ENCODE assay signal across 7 cellular contexts in the genomic region with DNA sequence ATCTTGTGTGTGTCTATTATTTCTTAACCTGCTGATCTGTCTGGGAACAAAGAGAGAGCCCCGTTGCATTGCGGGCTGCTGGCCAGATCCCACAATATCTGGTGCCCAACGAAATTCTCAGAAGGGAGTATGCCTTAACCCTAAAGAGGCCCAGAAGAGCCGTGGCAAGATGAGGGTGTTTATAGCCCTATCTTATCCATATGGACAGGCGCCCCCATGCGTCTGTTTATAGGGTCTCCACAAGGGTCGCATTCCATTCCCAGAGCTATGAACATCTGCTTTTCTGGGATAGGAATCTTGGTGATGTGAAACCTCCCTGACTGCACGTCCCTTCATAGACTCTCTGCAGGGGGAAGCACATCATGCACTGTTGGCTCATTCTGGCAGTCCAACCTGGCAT.
DNase-seq lines count a peak whose midpoint lies in the region; ATAC-seq and TF ChIP-seq lines count a peak whose summit lies in the region.
"Not testable (repeated sequence)": the region's sequence is repeated elsewhere in the genome, so short reads cannot be mapped to it uniquely, and the experiment has no call there.

No MANE protein-coding gene starts in this region.

- CTCF ChIA-PET in activated CD4-positive, alpha-beta T cell treated with anti-CD3 and anti-CD28 coated beads, Interleukin-2, amount 10 ng/mL, durations not matched to agents 7 days and 5 days (lab: Charles Lee), result not testable (repeated sequence)

- H3K36me3 Mint-ChIP-seq in activated CD4-positive, alpha-beta T cell treated with anti-CD3 and anti-CD28 coated beads, Interleukin-2, amount 10 ng/mL, durations not matched to agents 7 days and 5 days (ENCODE audit: low read depth); mesothelial cell of epicardium: not testable (repeated sequence)

- H3K27ac Mint-ChIP-seq in activated CD4-positive, alpha-beta T cell treated with anti-CD3 and anti-CD28 coated beads, Interleukin-2, amount 10 ng/mL, durations not matched to agents 7 days and 5 days, result peak overlapping the region; percentile 9
- peak overlapping the region; percentile 55 for H3K27ac Mint-ChIP-seq in mesothelial cell of epicardium

- H3K4me3 Mint-ChIP-seq in activated CD4-positive, alpha-beta T cell treated with anti-CD3 and anti-CD28 coated beads, Interleukin-2, amount 10 ng/mL, durations not matched to agents 7 days and 5 days; mesothelial cell of epicardium: not testable (repeated sequence)

- H3K27me3 Mint-ChIP-seq in activated CD4-positive, alpha-beta T cell treated with anti-CD3 and anti-CD28 coated beads, Interleukin-2, amount 10 ng/mL, durations not matched to agents 7 days and 5 days; mesothelial cell of epicardium (ENCODE audit: low read depth): not testable (repeated sequence)

- H3K4me1 Mint-ChIP-seq in activated CD4-positive, alpha-beta T cell treated with anti-CD3 and anti-CD28 coated beads, Interleukin-2, amount 10 ng/mL, durations not matched to agents 7 days and 5 days, result not testable (repeated sequence)
- H3K4me1 Mint-ChIP-seq in mesothelial cell of epicardium, result peaks cover 19% of the 10 kb centered on the region

- H3K9me3 Mint-ChIP-seq in activated CD4-positive, alpha-beta T cell treated with anti-CD3 and anti-CD28 coated beads, Interleukin-2, amount 10 ng/mL, durations not matched to agents 7 days and 5 days, result not testable (repeated sequence)
- peaks cover 17% of the 10 kb centered on the region for H3K9me3 Mint-ChIP-seq in mesothelial cell of epicardium

- TF ChIP-seq CTCF in 22Rv1 (IDR thresholded peaks at IDR 0.05); mesothelial cell of epicardium (IDR thresholded peaks at IDR 0.05; ENCODE audit: unreplicated experiment): not testable (repeated sequence)
- TF ChIP-seq CTCF in LNCAP (IDR thresholded peaks at IDR 0.05), result 0 out of 2 replicates have a peak, but pooled peaks have one; percentile 22

- H3K27ac ChIP-seq in 22Rv1, result peak overlapping the region; percentile 55

- intact Hi-C loops in Right ventricle myocardium superior (cut with DNase I), result not testable (repeated sequence)

- not testable (repeated sequence) for ATAC-seq in Right ventricle myocardium superior (ENCODE audit: poor library complexity)

- DNase-seq in DMS 273 (lab: John Stamatoyannopoulos, UW; ENCODE audit: unreplicated experiment) (peak; percentile 33), OCI-M1 (lab: John Stamatoyannopoulos, UW) (peak; percentile 69), Right ventricle myocardium superior (peak; percentile 24)
- DNase-seq in activated CD4-positive, alpha-beta T cell treated with anti-CD3 and anti-CD28 coated beads, Interleukin-2, amount 10 ng/mL, durations not matched to agents 7 days and 5 days; mesothelial cell of epicardium (ENCODE audit: low spot score in 2 of 2, unreplicated experiment in 2 of 2): not testable (repeated sequence)

- POLR2A ChIA-PET in activated CD4-positive, alpha-beta T cell treated with anti-CD3 and anti-CD28 coated beads, Interleukin-2, amount 10 ng/mL, durations not matched to agents 7 days and 5 days (lab: Charles Lee), result not testable (repeated sequence)
